ENCODE assay signal across 8 cellular contexts in the genomic region with DNA sequence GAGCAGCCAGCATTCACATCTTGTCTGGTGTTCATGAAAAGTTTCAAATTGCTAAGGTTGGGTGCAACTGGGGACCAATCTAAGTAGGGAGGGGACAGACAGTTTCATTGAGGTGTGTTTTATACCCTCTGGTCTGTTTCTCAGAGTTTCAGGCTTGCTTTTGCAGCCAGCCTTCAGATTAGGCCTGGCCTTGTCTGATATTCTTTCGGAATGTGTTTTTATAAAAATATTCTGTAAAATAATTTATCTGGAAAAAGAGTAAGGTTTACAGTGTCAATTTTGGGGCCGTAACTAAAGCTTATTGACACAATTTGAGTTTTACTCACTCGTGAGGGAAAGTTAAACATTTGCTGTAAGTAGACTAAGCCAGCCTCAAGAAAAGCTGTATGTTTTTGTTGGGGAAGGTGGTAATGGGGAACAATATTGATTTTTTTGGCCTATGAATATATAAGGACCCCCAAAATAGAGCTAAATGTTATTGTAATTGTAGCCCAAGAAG. TPM values are rescaled to one million over a fixed set of nuclear protein-coding genes. Genes with fewer than 3 reads are reported as not detected.
DNase-seq lines count a peak whose midpoint lies in the region; ATAC-seq and TF ChIP-seq lines count a peak whose summit lies in the region.

No MANE protein-coding gene starts in this region.

- no peaks in the 10 kb centered on the region for H3K9me2 ChIP-seq in SU-DHL-6 (replicated peaks; ENCODE audit: insufficient read depth, low read length)

- TF ChIP-seq CTCF in SU-DHL-6 (IDR thresholded peaks at IDR 0.05; ENCODE audit: insufficient read depth, low read length, poor library complexity, severe bottlenecking) (no peak), foreskin fibroblast (IDR thresholded peaks at IDR 0.05; ENCODE audit: low read depth, low read length) (no peak), sigmoid colon (IDR thresholded peaks at IDR 0.05) (no peak)

- DNase-seq in activated T-cell treated with anti-CD3 and anti-CD28 coated beads, Interleukin-2, amount 50 U/mL, for 72 hours: no peak
- no peak for DNase-seq in activated T-cell treated with anti-CD3 and anti-CD28 coated beads for 4 hours
- no peak for DNase-seq in foreskin fibroblast
- no peak for DNase-seq in sigmoid colon
- no peak for DNase-seq in COLO829 (ENCODE audit: low spot score)
- DNase-seq in ecto neural progenitor cell (ENCODE audit: low spot score): no peak

- H3K9me3 ChIP-seq in SU-DHL-6 (ENCODE audit: insufficient read depth, low read length) (no peaks in the 10 kb centered on the region), sigmoid colon (no peaks in the 10 kb centered on the region)

- H3K4me1 ChIP-seq in sigmoid colon: peaks cover 0 to 67% (median 50%) of the 10 kb centered on the region in 4 donors

- peak overlapping the region; percentile 77 for H3K4me2 ChIP-seq in SU-DHL-6 (ENCODE audit: low read depth, low read length, poor library complexity, severe bottlenecking)

- no peaks in the 10 kb centered on the region for H3K27me3 Mint-ChIP-seq in activated T-cell treated with anti-CD3 and anti-CD28 coated beads, Interleukin-2, amount 50 U/mL, for 72 hours (ENCODE audit: low read depth)

- H4K20me1 ChIP-seq in SU-DHL-6 (ENCODE audit: low read depth, low read length): peaks cover 8% of the 10 kb centered on the region; the same call in 1 of the 2 replicates

- H3K9me3 Mint-ChIP-seq in activated T-cell treated with anti-CD3 and anti-CD28 coated beads, Interleukin-2, amount 50 U/mL, for 72 hours: no peaks in the 10 kb centered on the region

- no peak for TF ChIP-seq EP300 in sigmoid colon (IDR thresholded peaks at IDR 0.05)

- H3K36me3 Mint-ChIP-seq in activated T-cell treated with anti-CD3 and anti-CD28 coated beads, Interleukin-2, amount 50 U/mL, for 72 hours (ENCODE audit: insufficient read depth in 2 of 2): peaks cover 8 to 11% of the 10 kb centered on the region in 2 donors

- H3K36me3 ChIP-seq in SU-DHL-6 (ENCODE audit: low read length): no peaks in the 10 kb centered on the region
- no peaks in the 10 kb centered on the region for H3K36me3 ChIP-seq in sigmoid colon

- peaks cover 62% of the 10 kb centered on the region for H3K79me2 ChIP-seq in SU-DHL-6 (ENCODE audit: insufficient read depth, low read length)

- H3K27me3 ChIP-seq in SU-DHL-6 (ENCODE audit: low read length): no peaks in the 10 kb centered on the region
- no peaks in the 10 kb centered on the region for H3K27me3 ChIP-seq in sigmoid colon

- H3F3A ChIP-seq in SU-DHL-6 (ENCODE audit: insufficient read depth): no peaks in the 10 kb centered on the region; the same call in 1 of the 2 replicates

- H3K9ac ChIP-seq in SU-DHL-6 (ENCODE audit: low read length): peak overlapping the region; percentile 100

- 1 to 5% methylated on average over 3 of the region's 3 CpGs for WGBS in sigmoid colon, 2 donors

- intact Hi-C loops in sigmoid colon (cut with DNase I): loop anchor here (5.0 kb wide), 1 partner anchor 321 kb away; a partner anchor contains a TSS

- H3K27ac ChIP-seq in SU-DHL-6 (ENCODE audit: low read depth, low read length) (peak overlapping the region; percentile 86), sigmoid colon (peak overlapping the region; percentile 97 to 98 (median 98))

- H3K4me3 ChIP-seq in SU-DHL-6 (ENCODE audit: insufficient read depth, low read length, poor library complexity, severe bottlenecking): peak overlapping the region; percentile 90
- peak overlapping the region; percentile 78 to 82 for H3K4me3 ChIP-seq in foreskin fibroblast (ENCODE audit: low read depth in 1 of 2, low read length in 2 of 2)
- peak overlapping the region; percentile 66 to 94 (median 88) for H3K4me3 ChIP-seq in sigmoid colon

- H3K27ac Mint-ChIP-seq in activated T-cell treated with anti-CD3 and anti-CD28 coated beads, Interleukin-2, amount 50 U/mL, for 72 hours: peak overlapping the region; percentile 99

- peak overlapping the region; percentile 99 for H2AFZ ChIP-seq in SU-DHL-6 (ENCODE audit: low read depth, low read length, severe bottlenecking)

- peaks cover 70% of the 10 kb centered on the region for H3K4me1 Mint-ChIP-seq in activated T-cell treated with anti-CD3 and anti-CD28 coated beads, Interleukin-2, amount 50 U/mL, for 72 hours (ENCODE audit: low read depth)

- no peak for TF ChIP-seq POLR2A in sigmoid colon (IDR thresholded peaks at IDR 0.05)

- H3K4me3 Mint-ChIP-seq in activated T-cell treated with anti-CD3 and anti-CD28 coated beads, Interleukin-2, amount 50 U/mL, for 72 hours: peak overlapping the region; percentile 97 to 98

- ATAC-seq in activated T-cell treated with anti-CD3 and anti-CD28 coated beads, Interleukin-2, amount 50 U/mL, for 72 hours (replicated peaks in 1 of 2): no peak
- peak; percentile 23 for ATAC-seq in HG02870 (IDR thresholded peaks at IDR 0.05; ENCODE audit: unreplicated experiment)

RNA-seq across cellular contexts. Expression of a gene that starts 1.3 kb away (rescaled TPM):
- total RNA-seq in activated T-cell treated with anti-CD3 and anti-CD28 coated beads, Interleukin-2, amount 50 U/mL, for 72 hours: 10 to 100 TPM; 99.4 to 99.7 TPM
- 100 to 1,000 TPM; 122 to 157 (median 148) TPM for total RNA-seq in sigmoid colon
- polyA plus RNA-seq in sigmoid colon: 10 to 100 TPM; 18.0 to 31.8 (median 24.5) TPM
